24 cellular contexts compared by ENCODE assay signal in genomic region chr1:30130106-30130505, GRCh38.
"Had no signal": no experiment of that assay in that cellular context is flagged by ENCODE, and none has a peak within 500 bp of the region (broad histone marks: within the 10 kb centered on the region; RNA-seq: fewer than 3 reads in every experiment).

No MANE protein-coding gene starts in this region.

- H3K9me3 ChIP-seq: adrenal gland, ovary, upper lobe of left lung had no signal

- H3K9me3 Mint-ChIP-seq: activated naive CD4-positive, alpha-beta T cell treated with anti-CD3 and anti-CD28 coated beads for 36 hours; activated naive CD8-positive, alpha-beta T cell treated with anti-CD3 and anti-CD28 coated beads for 36 hours; nephron; stimulated activated effector memory CD8-positive, alpha-beta T cell treated with anti-CD3 and anti-CD28 coated beads, Interleukin-12 subunit alpha, Interleukin-12 subunit beta, amount 100 ng/mL, for 72 hours; stimulated activated naive CD8-positive, alpha-beta T cell treated with anti-CD3 and anti-CD28 coated beads, Interleukin-15, amount 100 ng/mL, for 72 hours had no signal

- H3K4me1 ChIP-seq: adrenal gland had no signal

- H3K4me3 Mint-ChIP-seq: activated naive CD4-positive, alpha-beta T cell treated with anti-CD3 and anti-CD28 coated beads for 36 hours; activated naive CD8-positive, alpha-beta T cell treated with anti-CD3 and anti-CD28 coated beads for 36 hours; brain; endodermal cell; nephron; stimulated activated effector memory CD8-positive, alpha-beta T cell treated with anti-CD3 and anti-CD28 coated beads, Interleukin-12 subunit alpha, Interleukin-12 subunit beta, amount 100 ng/mL, for 72 hours; stimulated activated naive CD8-positive, alpha-beta T cell treated with anti-CD3 and anti-CD28 coated beads, Interleukin-15, amount 100 ng/mL, for 72 hours; T-helper 17 cell had no signal

- H3K4me3 ChIP-seq: adrenal gland, ovary, skin epidermis had no signal

- H3K4me1 Mint-ChIP-seq: activated naive CD8-positive, alpha-beta T cell treated with anti-CD3 and anti-CD28 coated beads for 36 hours; stimulated activated effector memory CD8-positive, alpha-beta T cell treated with anti-CD3 and anti-CD28 coated beads, Interleukin-12 subunit alpha, Interleukin-12 subunit beta, amount 100 ng/mL, for 72 hours; stimulated activated naive CD8-positive, alpha-beta T cell treated with anti-CD3 and anti-CD28 coated beads, Interleukin-15, amount 100 ng/mL, for 72 hours had no signal

- H3K36me3 Mint-ChIP-seq: activated naive CD8-positive, alpha-beta T cell treated with anti-CD3 and anti-CD28 coated beads for 36 hours; brain; stimulated activated effector memory CD8-positive, alpha-beta T cell treated with anti-CD3 and anti-CD28 coated beads, Interleukin-12 subunit alpha, Interleukin-12 subunit beta, amount 100 ng/mL, for 72 hours had no signal

- DNase-seq: activated CD4-positive, alpha-beta T cell treated with anti-CD3 and anti-CD28 coated beads for 48 hours; activated CD4-positive, alpha-beta T cell treated with anti-CD3 and anti-CD28 coated beads, Interleukin-2, amount 50 U/mL, for 48 hours; activated CD8-positive, alpha-beta memory T cell treated with anti-CD3 and anti-CD28 coated beads for 24 hours; activated effector memory CD4-positive, alpha-beta T cell treated with Interleukin-2 at 50 U/mL for 16 hours; activated naive CD4-positive, alpha-beta T cell treated with anti-CD3 and anti-CD28 coated beads for 36 hours; activated naive CD8-positive, alpha-beta T cell treated with anti-CD3 and anti-CD28 coated beads for 36 hours; adrenal gland; endodermal cell; foreskin fibroblast; left ventricle myocardium superior; mammary epithelial cell; ovary; stimulated activated CD4-positive, alpha-beta T cell treated with anti-CD3 and anti-CD28 coated beads, Interleukin-4, amount 100 ng/mL, for 24 hours; stimulated activated naive CD8-positive, alpha-beta T cell treated with anti-CD3 and anti-CD28 coated beads, Interleukin-15, amount 100 ng/mL, for 72 hours; substantia nigra; T-helper 17 cell; T1000; upper lobe of left lung; WERI-Rb-1 had no signal

- H3K27ac Mint-ChIP-seq: activated naive CD4-positive, alpha-beta T cell treated with anti-CD3 and anti-CD28 coated beads for 36 hours; activated naive CD8-positive, alpha-beta T cell treated with anti-CD3 and anti-CD28 coated beads for 36 hours; brain; endodermal cell; nephron; progenitor cell of endocrine pancreas; stimulated activated effector memory CD8-positive, alpha-beta T cell treated with anti-CD3 and anti-CD28 coated beads, Interleukin-12 subunit alpha, Interleukin-12 subunit beta, amount 100 ng/mL, for 72 hours; stimulated activated naive CD8-positive, alpha-beta T cell treated with anti-CD3 and anti-CD28 coated beads, Interleukin-15, amount 100 ng/mL, for 72 hours; T-helper 17 cell had no signal

- H3K36me3 ChIP-seq: adrenal gland, ovary, upper lobe of left lung, WERI-Rb-1 had no signal

- H3K27ac ChIP-seq: adrenal gland, ovary, skin epidermis, WERI-Rb-1 had no signal

- H3K27me3 ChIP-seq: adrenal gland, ovary, upper lobe of left lung had no signal
